ENCODE assay signal across 21 cellular contexts in the genomic region with DNA sequence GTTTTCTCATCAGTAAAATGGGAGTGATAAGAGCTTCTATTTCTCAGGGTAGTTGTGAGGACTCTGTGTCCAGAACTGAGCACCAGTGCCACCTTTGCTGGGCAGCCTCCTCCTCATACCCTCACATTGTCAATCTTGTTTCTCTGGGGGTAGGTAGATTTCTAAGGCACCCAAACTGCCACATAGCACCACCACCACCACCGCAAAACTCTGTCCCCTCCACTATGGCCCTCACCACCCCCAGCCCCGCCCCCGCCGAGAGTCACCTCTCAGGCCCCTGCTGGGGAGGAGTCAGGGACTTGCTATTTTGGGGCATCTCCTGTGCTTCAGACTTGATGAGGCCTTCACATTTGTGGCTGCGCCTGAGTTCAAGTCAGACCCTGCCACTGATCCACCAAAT.
"Had no signal": no experiment of that assay in that cellular context is flagged by ENCODE, and none has a peak within 500 bp of the region (broad histone marks: within the 10 kb centered on the region; RNA-seq: fewer than 3 reads in every experiment).

No MANE protein-coding gene starts in this region.

- H3K9me3 Mint-ChIP-seq: activated CD4-positive, alpha-beta memory T cell treated with anti-CD3 and anti-CD28 coated beads for 36 hours; activated naive CD4-positive, alpha-beta T cell treated with anti-CD3 and anti-CD28 coated beads for 36 hours; activated T-helper 17 cell treated with anti-CD3 and anti-CD28 coated beads, Interleukin-2, amount 50 U/mL, for 72 hours; central memory CD8-positive, alpha-beta T cell; WTC11 had no signal

- H3K4me3 ChIP-seq: MG63, SJSA1 had no signal

- DNase-seq: activated CD4-positive, alpha-beta memory T cell treated with anti-CD3 and anti-CD28 coated beads for 36 hours; activated CD4-positive, alpha-beta T cell treated with anti-CD3 and anti-CD28 coated beads for 48 hours; activated CD4-positive, CD25-positive, alpha-beta regulatory T cell treated with anti-CD3 and anti-CD28 coated beads, Interleukin-2, amount 50 U/mL, for 72 hours; activated gamma-delta T cell; activated naive CD4-positive, alpha-beta T cell treated with anti-CD3 and anti-CD28 coated beads for 36 hours; activated T-cell treated with anti-CD3 and anti-CD28 coated beads for 4 hours; activated T-cell treated with anti-CD3 and anti-CD28 coated beads, Interleukin-2, amount 50 U/mL, for 48 hours; amygdala; MG63; MV-4-11; NCI-H1417 treated with DMSO at 0.1 percent for 48 hours; NCI-H510A treated with DMSO at 0.1 percent for 48 hours; PC-3; T-helper 17 cell; T-helper 9 cell had no signal

- H3K4me1 Mint-ChIP-seq: activated T-helper 17 cell treated with anti-CD3 and anti-CD28 coated beads, Interleukin-2, amount 50 U/mL, for 72 hours; brain; central memory CD8-positive, alpha-beta T cell; WTC11 had no signal

- H3K27ac ChIP-seq: SJSA1 had no signal

- ATAC-seq: activated T-helper 17 cell treated with anti-CD3 and anti-CD28 coated beads, Interleukin-2, amount 50 U/mL, for 72 hours; PC-3; T-helper 17 cell; WTC11 had no signal

- H3K27me3 Mint-ChIP-seq: activated T-helper 17 cell treated with anti-CD3 and anti-CD28 coated beads, Interleukin-2, amount 50 U/mL, for 72 hours had no signal

- H3K36me3 ChIP-seq: MG63, SJSA1 had no signal

- H3K27ac Mint-ChIP-seq: activated CD4-positive, alpha-beta memory T cell treated with anti-CD3 and anti-CD28 coated beads for 36 hours; activated naive CD4-positive, alpha-beta T cell treated with anti-CD3 and anti-CD28 coated beads for 36 hours; activated naive CD8-positive, alpha-beta T cell; activated T-helper 17 cell treated with anti-CD3 and anti-CD28 coated beads, Interleukin-2, amount 50 U/mL, for 72 hours; brain; T-helper 17 cell; WTC11 had no signal

- H3K36me3 Mint-ChIP-seq: activated CD4-positive, alpha-beta memory T cell treated with anti-CD3 and anti-CD28 coated beads for 36 hours; activated naive CD8-positive, alpha-beta T cell; brain; WTC11 had no signal

- H3K9me3 ChIP-seq: MG63 had no signal

- H3K4me3 Mint-ChIP-seq: activated CD4-positive, alpha-beta memory T cell treated with anti-CD3 and anti-CD28 coated beads for 36 hours; activated naive CD4-positive, alpha-beta T cell treated with anti-CD3 and anti-CD28 coated beads for 36 hours; activated naive CD8-positive, alpha-beta T cell; activated T-helper 17 cell treated with anti-CD3 and anti-CD28 coated beads, Interleukin-2, amount 50 U/mL, for 72 hours; brain; central memory CD8-positive, alpha-beta T cell; T-helper 17 cell; WTC11 had no signal
